ENCODE assay signal across 1 cellular context in genomic region chr1:148388260-148389026, GRCh38.
TF ChIP-seq lines count a peak whose summit lies in the region.

No MANE protein-coding gene starts in this region.

TF ChIP-seq in HepG2, 621 proteins besides CTCF, POLR2A, EP300 and RAD21 (continued from another document and continues in another):
- TF ChIP-seq, protein P1, sequence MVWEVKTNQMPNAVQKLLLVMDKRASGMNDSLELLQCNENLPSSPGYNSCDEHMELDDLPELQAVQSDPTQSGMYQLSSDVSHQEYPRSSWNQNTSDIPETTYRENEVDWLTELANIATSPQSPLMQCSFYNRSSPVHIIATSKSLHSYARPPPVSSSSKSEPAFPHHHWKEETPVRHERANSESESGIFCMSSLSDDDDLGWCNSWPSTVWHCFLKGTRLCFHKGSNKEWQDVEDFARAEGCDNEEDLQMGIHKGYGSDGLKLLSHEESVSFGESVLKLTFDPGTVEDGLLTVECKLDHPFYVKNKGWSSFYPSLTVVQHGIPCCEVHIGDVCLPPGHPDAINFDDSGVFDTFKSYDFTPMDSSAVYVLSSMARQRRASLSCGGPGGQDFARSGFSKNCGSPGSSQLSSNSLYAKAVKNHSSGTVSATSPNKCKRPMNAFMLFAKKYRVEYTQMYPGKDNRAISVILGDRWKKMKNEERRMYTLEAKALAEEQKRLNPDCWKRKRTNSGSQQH (CRISPR knock-in tag; IDR thresholded peaks at IDR 0.05; ENCODE audit: low read depth) = no peak
- TF ChIP-seq ZNF503 (CRISPR knock-in tag; IDR thresholded peaks at IDR 0.05) (no peak), HNRNPLL (IDR thresholded peaks at IDR 0.05; ENCODE audit: low read depth, low read length, poor library complexity, severe bottlenecking) (peak; percentile 43), PCBP2 (optimal IDR thresholded peaks at IDR 0.05; ENCODE audit: low read depth, low read length, poor library complexity, severe bottlenecking) (no peak), NR1H2 (CRISPR knock-in tag; IDR thresholded peaks at IDR 0.05; ENCODE audit: borderline replicate concordance, low read depth) (no peak), ZNF256 (CRISPR knock-in tag; conservative IDR thresholded peaks at IDR 0.05) (no peak), KAT2B (IDR thresholded peaks at IDR 0.05; ENCODE audit: borderline replicate concordance, low read depth, low read length) (no peak), HHEX (CRISPR knock-in tag; IDR thresholded peaks at IDR 0.05) (0 out of 2 replicates have a peak, but pooled peaks have one; percentile 5), ZFP82 (CRISPR knock-in tag; IDR thresholded peaks at IDR 0.05; ENCODE audit: borderline replicate concordance) (no peak), ZNF788 (CRISPR knock-in tag; IDR thresholded peaks at IDR 0.05; ENCODE audit: borderline replicate concordance) (no peak), ZNF160 (CRISPR knock-in tag; IDR thresholded peaks at IDR 0.05) (no peak; the same call in 1 of the 2 replicates), NFKB2 (CRISPR knock-in tag; IDR thresholded peaks at IDR 0.05; ENCODE audit: borderline replicate concordance) (peak; percentile 37; the same call in 1 of the 2 replicates), ZNF749 (CRISPR knock-in tag; IDR thresholded peaks at IDR 0.05; ENCODE audit: borderline replicate concordance) (no peak), TBL1XR1 (IDR thresholded peaks at IDR 0.05; ENCODE audit: borderline replicate concordance, low read length, partially characterized antibody) (no peak), CC2D1A (CRISPR knock-in tag; IDR thresholded peaks at IDR 0.05) (no peak), CENPX (CRISPR knock-in tag; IDR thresholded peaks at IDR 0.05) (no peak), FOXC1 (CRISPR knock-in tag; IDR thresholded peaks at IDR 0.05; ENCODE audit: borderline replicate concordance) (no peak), SMARCC2 (IDR thresholded peaks at IDR 0.05) (no peak), NR2C2 (CRISPR knock-in tag; IDR thresholded peaks at IDR 0.05; ENCODE audit: borderline replicate concordance) (0 out of 2 replicates have a peak, but pooled peaks have one; percentile 14), YEATS4 (CRISPR knock-in tag; IDR thresholded peaks at IDR 0.05; ENCODE audit: borderline replicate concordance) (0 out of 2 replicates have a peak, but pooled peaks have one; percentile 31), SOX5 (CRISPR knock-in tag; IDR thresholded peaks at IDR 0.05; ENCODE audit: borderline replicate concordance) (no peak), RFX5 (IDR thresholded peaks at IDR 0.05; ENCODE audit: low read depth, low read length) (no peak), ZNF414 (CRISPR knock-in tag; IDR thresholded peaks at IDR 0.05) (0 out of 2 replicates have a peak, but pooled peaks have one; percentile 15), ZNF225 (CRISPR knock-in tag; IDR thresholded peaks at IDR 0.05) (no peak), BHLHE40 (IDR thresholded peaks at IDR 0.05; ENCODE audit: low read length) (no peak), SPEN (CRISPR knock-in tag; IDR thresholded peaks at IDR 0.05; ENCODE audit: low read depth) (peak; percentile 66), ZNF556 (CRISPR knock-in tag; IDR thresholded peaks at IDR 0.05; ENCODE audit: borderline replicate concordance) (no peak), ZNF563 (CRISPR knock-in tag; IDR thresholded peaks at IDR 0.05) (no peak), SETDB1 (CRISPR knock-in tag; IDR thresholded peaks at IDR 0.05; ENCODE audit: borderline replicate concordance) (no peak), ZNF343 (CRISPR knock-in tag; IDR thresholded peaks at IDR 0.05) (no peak), ZNF530 (CRISPR knock-in tag; IDR thresholded peaks at IDR 0.05; ENCODE audit: low read depth) (no peak), STAG1 (CRISPR knock-in tag; IDR thresholded peaks at IDR 0.05) (no peak), ZNF720 (CRISPR knock-in tag; IDR thresholded peaks at IDR 0.05) (no peak), REPIN1 (CRISPR knock-in tag; IDR thresholded peaks at IDR 0.05; ENCODE audit: borderline replicate concordance, low read depth) (peak; percentile 46; the same call in 1 of the 2 replicates), HCFC1 (IDR thresholded peaks at IDR 0.05; ENCODE audit: low read depth, low read length) (no peak), ZNF552 (CRISPR knock-in tag; IDR thresholded peaks at IDR 0.05; ENCODE audit: borderline replicate concordance) (no peak), ZNF598 (CRISPR knock-in tag; IDR thresholded peaks at IDR 0.05; ENCODE audit: borderline replicate concordance) (peak; percentile 22; the same call in 1 of the 2 replicates), ZNF430 (CRISPR knock-in tag; IDR thresholded peaks at IDR 0.05) (no peak), ZNF724P (CRISPR knock-in tag; IDR thresholded peaks at IDR 0.05; ENCODE audit: borderline replicate concordance) (0 out of 2 replicates have a peak, but pooled peaks have one; percentile 66), MYNN (CRISPR knock-in tag; IDR thresholded peaks at IDR 0.05; ENCODE audit: low read depth) (no peak), ZFP62 (CRISPR knock-in tag; IDR thresholded peaks at IDR 0.05) (no peak), THYN1 (CRISPR knock-in tag; IDR thresholded peaks at IDR 0.05; ENCODE audit: borderline replicate concordance, low read depth) (no peak), ZNF607 (CRISPR knock-in tag; IDR thresholded peaks at IDR 0.05; ENCODE audit: borderline replicate concordance) (no peak), CCDC6 (CRISPR knock-in tag; IDR thresholded peaks at IDR 0.05) (no peak), GPN1 (CRISPR knock-in tag; IDR thresholded peaks at IDR 0.05; ENCODE audit: borderline replicate concordance) (no peak), ZNF501 (CRISPR knock-in tag; IDR thresholded peaks at IDR 0.05) (peak; percentile 60), ZBTB44 (CRISPR knock-in tag; IDR thresholded peaks at IDR 0.05) (no peak), MED1 (CRISPR knock-in tag; IDR thresholded peaks at IDR 0.05) (peak; percentile 26; the same call in 1 of the 2 replicates), PLSCR1 (CRISPR knock-in tag; IDR thresholded peaks at IDR 0.05; ENCODE audit: borderline replicate concordance) (no peak), CBX2 (IDR thresholded peaks at IDR 0.05; ENCODE audit: low read depth, low read length) (no peak), CBX2 (CRISPR knock-in tag; IDR thresholded peaks at IDR 0.05; ENCODE audit: low read depth) (no peak), ZNF17 (CRISPR knock-in tag; IDR thresholded peaks at IDR 0.05) (no peak), ZNF678 (CRISPR knock-in tag; IDR thresholded peaks at IDR 0.05) (no peak), ZMYM3 (CRISPR knock-in tag; IDR thresholded peaks at IDR 0.05) (no peak), MIER3 (CRISPR knock-in tag; IDR thresholded peaks at IDR 0.05; ENCODE audit: borderline replicate concordance) (no peak), BORCS8-MEF2B (CRISPR knock-in tag; IDR thresholded peaks at IDR 0.05) (no peak), ATF5 (CRISPR knock-in tag; IDR thresholded peaks at IDR 0.05; ENCODE audit: low read depth) (no peak)
- TF ChIP-seq, protein P2, sequence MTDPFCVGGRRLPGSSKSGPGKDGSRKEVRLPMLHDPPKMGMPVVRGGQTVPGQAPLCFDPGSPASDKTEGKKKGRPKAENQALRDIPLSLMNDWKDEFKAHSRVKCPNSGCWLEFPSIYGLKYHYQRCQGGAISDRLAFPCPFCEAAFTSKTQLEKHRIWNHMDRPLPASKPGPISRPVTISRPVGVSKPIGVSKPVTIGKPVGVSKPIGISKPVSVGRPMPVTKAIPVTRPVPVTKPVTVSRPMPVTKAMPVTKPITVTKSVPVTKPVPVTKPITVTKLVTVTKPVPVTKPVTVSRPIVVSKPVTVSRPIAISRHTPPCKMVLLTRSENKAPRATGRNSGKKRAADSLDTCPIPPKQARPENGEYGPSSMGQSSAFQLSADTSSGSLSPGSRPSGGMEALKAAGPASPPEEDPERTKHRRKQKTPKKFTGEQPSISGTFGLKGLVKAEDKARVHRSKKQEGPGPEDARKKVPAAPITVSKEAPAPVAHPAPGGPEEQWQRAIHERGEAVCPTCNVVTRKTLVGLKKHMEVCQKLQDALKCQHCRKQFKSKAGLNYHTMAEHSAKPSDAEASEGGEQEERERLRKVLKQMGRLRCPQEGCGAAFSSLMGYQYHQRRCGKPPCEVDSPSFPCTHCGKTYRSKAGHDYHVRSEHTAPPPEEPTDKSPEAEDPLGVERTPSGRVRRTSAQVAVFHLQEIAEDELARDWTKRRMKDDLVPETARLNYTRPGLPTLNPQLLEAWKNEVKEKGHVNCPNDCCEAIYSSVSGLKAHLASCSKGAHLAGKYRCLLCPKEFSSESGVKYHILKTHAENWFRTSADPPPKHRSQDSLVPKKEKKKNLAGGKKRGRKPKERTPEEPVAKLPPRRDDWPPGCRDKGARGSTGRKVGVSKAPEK (CRISPR knock-in tag; IDR thresholded peaks at IDR 0.05; ENCODE audit: borderline replicate concordance) = no peak
- TF ChIP-seq, protein P3, sequence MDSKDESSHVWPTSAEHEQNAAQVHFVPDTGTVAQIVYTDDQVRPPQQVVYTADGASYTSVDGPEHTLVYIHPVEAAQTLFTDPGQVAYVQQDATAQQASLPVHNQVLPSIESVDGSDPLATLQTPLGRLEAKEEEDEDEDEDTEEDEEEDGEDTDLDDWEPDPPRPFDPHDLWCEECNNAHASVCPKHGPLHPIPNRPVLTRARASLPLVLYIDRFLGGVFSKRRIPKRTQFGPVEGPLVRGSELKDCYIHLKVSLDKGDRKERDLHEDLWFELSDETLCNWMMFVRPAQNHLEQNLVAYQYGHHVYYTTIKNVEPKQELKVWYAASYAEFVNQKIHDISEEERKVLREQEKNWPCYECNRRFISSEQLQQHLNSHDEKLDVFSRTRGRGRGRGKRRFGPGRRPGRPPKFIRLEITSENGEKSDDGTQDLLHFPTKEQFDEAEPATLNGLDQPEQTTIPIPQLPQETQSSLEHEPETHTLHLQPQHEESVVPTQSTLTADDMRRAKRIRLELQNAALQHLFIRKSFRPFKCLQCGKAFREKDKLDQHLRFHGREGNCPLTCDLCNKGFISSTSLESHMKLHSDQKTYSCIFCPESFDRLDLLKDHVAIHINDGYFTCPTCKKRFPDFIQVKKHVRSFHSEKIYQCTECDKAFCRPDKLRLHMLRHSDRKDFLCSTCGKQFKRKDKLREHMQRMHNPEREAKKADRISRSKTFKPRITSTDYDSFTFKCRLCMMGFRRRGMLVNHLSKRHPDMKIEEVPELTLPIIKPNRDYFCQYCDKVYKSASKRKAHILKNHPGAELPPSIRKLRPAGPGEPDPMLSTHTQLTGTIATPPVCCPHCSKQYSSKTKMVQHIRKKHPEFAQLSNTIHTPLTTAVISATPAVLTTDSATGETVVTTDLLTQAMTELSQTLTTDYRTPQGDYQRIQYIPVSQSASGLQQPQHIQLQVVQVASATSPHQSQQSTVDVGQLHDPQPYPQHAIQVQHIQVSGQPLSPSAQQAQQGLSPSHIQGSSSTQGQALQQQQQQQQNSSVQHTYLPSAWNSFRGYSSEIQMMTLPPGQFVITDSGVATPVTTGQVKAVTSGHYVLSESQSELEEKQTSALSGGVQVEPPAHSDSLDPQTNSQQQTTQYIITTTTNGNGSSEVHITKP (CRISPR knock-in tag; IDR thresholded peaks at IDR 0.05; ENCODE audit: low read depth) = no peak
